ENCODE assay signal across 7 cellular contexts in genomic region chr20:32534661-32535240, GRCh38.
A peak's percentile ranks its signal among the peaks of the same experiment; 100 is the strongest.
DNase-seq lines count a peak whose midpoint lies in the region; ATAC-seq lines count a peak whose summit lies in the region.

No MANE protein-coding gene starts in this region.

- H3K4me3 Mint-ChIP-seq in activated naive CD8-positive, alpha-beta T cell: peak overlapping the region; percentile 85

- in situ Hi-C loops in KBM-7 (cut with MboI; ENCODE audit: low pct_unique_long_range_greater_than_20kb, low sequenced_read_pairs): no loop called here

- peaks cover 3% of the 10 kb centered on the region for H3K36me3 Mint-ChIP-seq in activated naive CD8-positive, alpha-beta T cell

- H3K4me1 Mint-ChIP-seq in activated naive CD8-positive, alpha-beta T cell (ENCODE audit: low read depth): peaks cover 79% of the 10 kb centered on the region

- no peaks in the 10 kb centered on the region for H3K9me3 Mint-ChIP-seq in activated naive CD8-positive, alpha-beta T cell (ENCODE audit: low read depth)

- ATAC-seq in HG03354 (IDR thresholded peaks at IDR 0.05; ENCODE audit: poor library complexity, severe bottlenecking, unreplicated experiment): no peak
- ATAC-seq in HG03039 (IDR thresholded peaks at IDR 0.05; ENCODE audit: unreplicated experiment): no peak
- ATAC-seq in GM18519 (IDR thresholded peaks at IDR 0.05; ENCODE audit: low FRiP score, unreplicated experiment): no peak

- DNase-seq in KBM-7 (peak; percentile 59), T-helper 1 cell (peak; percentile 31 to 73 (median 49))
- peak; percentile 60 for DNase-seq in stimulated activated CD4-positive, alpha-beta T cell treated with anti-CD3 and anti-CD28 coated beads, Interleukin-4, amount 100 ng/mL, for 1 hour

- no peaks in the 10 kb centered on the region for H3K27me3 Mint-ChIP-seq in activated naive CD8-positive, alpha-beta T cell

- H3K27ac Mint-ChIP-seq in activated naive CD8-positive, alpha-beta T cell: peak overlapping the region; percentile 93
